Comparison of ENCODE assay signal across 8 cellular contexts in the genomic region with DNA sequence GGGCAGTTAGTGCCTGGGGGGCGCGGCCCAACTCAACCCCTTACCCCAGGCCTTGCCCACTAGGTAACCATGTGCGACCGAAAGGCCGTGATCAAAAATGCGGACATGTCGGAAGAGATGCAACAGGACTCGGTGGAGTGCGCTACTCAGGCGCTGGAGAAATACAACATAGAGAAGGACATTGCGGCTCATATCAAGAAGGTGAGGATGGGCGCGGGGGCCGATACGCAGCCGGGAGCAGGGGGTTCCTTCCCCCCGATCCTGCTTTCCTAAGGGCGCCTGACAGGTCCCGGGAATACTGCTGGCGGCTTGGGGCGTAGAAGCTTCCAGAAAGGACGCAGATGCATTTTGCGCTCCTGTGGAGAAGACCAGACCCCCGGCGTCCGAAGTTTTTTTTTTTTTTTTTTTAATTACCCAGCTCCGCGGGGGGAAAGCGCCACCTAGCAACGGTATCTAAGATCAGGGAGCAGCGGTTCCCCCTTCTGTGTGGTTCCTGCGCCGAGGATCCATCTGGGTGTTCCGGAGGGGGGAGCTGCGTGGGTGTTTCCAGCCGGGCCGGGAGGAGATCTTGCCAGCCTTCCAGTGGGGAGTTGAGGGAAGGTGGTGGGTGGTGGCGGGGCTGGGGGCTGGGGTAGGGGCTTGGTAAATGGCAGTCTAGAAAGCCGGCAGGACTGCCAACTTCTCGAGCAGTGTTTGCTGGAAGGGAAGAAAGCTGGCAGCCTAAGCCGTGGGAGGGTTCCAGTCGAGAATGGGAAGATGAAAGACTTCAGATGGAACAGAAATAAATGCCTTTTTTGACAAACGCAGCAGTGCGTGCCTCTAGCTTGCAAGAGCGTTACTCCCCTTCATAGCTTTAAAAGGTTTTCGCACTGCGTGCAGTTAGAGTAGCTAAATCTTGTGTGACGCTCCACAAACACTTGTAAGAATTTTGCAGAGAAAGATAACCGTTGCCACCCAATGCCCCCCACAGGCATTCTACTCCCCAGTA. TPM values are rescaled to one million over a fixed set of nuclear protein-coding genes. Genes with fewer than 3 reads are reported as not detected.
DNase-seq lines count a peak whose midpoint lies in the region; ATAC-seq and TF ChIP-seq lines count a peak whose summit lies in the region.

No MANE protein-coding gene starts in this region.

- H3K4me2 ChIP-seq in OCI-LY1 (ENCODE audit: low read length): peak overlapping the region; percentile 100

- no peak overlapping the region for H2AFZ ChIP-seq in OCI-LY1 (ENCODE audit: low read length)

- H3K4me3 ChIP-seq in OCI-LY1 (ENCODE audit: low read depth, low read length, poor library complexity, severe bottlenecking): peak overlapping the region; percentile 98

- H3K36me3 Mint-ChIP-seq in activated T-helper 2 cell treated with anti-CD3 and anti-CD28 coated beads, Interferon-gamma antibody, Interleukin-2, Interleukin-4, amounts not matched to agents 10 μg/mL and 5 μg/mL and 100 μg/mL, durations not matched to agents 14 hours and 24 hours and 36 hours (ENCODE audit: low read depth): peaks cover 37% of the 10 kb centered on the region
- peaks cover 44% of the 10 kb centered on the region for H3K36me3 Mint-ChIP-seq in nephron (ENCODE audit: low read depth)

- peaks cover 30% of the 10 kb centered on the region for H3K36me3 ChIP-seq in OCI-LY1 (ENCODE audit: insufficient read depth, low read length)

- no peaks in the 10 kb centered on the region for H3K27me3 Mint-ChIP-seq in activated T-helper 2 cell treated with anti-CD3 and anti-CD28 coated beads, Interferon-gamma antibody, Interleukin-2, Interleukin-4, amounts not matched to agents 10 μg/mL and 5 μg/mL and 100 μg/mL, durations not matched to agents 14 hours and 24 hours and 36 hours (ENCODE audit: low read depth)
- no peaks in the 10 kb centered on the region for H3K27me3 Mint-ChIP-seq in nephron (ENCODE audit: low read depth)
- no peaks in the 10 kb centered on the region for H3K27me3 Mint-ChIP-seq in stimulated activated naive CD8-positive, alpha-beta T cell treated with anti-CD3 and anti-CD28 coated beads, Interleukin-15, amount 100 ng/mL, for 72 hours

- H4K20me1 ChIP-seq in OCI-LY1 (ENCODE audit: insufficient read depth, low read length): no peaks in the 10 kb centered on the region

- H3F3A ChIP-seq in OCI-LY1 (ENCODE audit: insufficient read depth, low read length): peaks cover 4% of the 10 kb centered on the region

- no peaks in the 10 kb centered on the region for H3K27me3 ChIP-seq in OCI-LY1 (ENCODE audit: insufficient read depth, low read length)

- ATAC-seq in HG02970 (IDR thresholded peaks at IDR 0.05; ENCODE audit: low FRiP score, unreplicated experiment): peak; percentile 1
- ATAC-seq in stimulated activated naive CD8-positive, alpha-beta T cell treated with anti-CD3 and anti-CD28 coated beads, Interleukin-15, amount 100 ng/mL, for 72 hours: peak; percentile 53

- H3K4me1 ChIP-seq in OCI-LY1 (ENCODE audit: insufficient read depth, low read length, severe bottlenecking): peaks cover 23% of the 10 kb centered on the region

- peak overlapping the region; percentile 98 for H3K4me3 Mint-ChIP-seq in activated T-helper 2 cell treated with anti-CD3 and anti-CD28 coated beads, Interferon-gamma antibody, Interleukin-2, Interleukin-4, amounts not matched to agents 10 μg/mL and 5 μg/mL and 100 μg/mL, durations not matched to agents 14 hours and 24 hours and 36 hours (ENCODE audit: low read depth)
- peak overlapping the region; percentile 96 to 100 (median 97) for H3K4me3 Mint-ChIP-seq in nephron
- H3K4me3 Mint-ChIP-seq in stimulated activated naive CD8-positive, alpha-beta T cell treated with anti-CD3 and anti-CD28 coated beads, Interleukin-15, amount 100 ng/mL, for 72 hours: peak overlapping the region; percentile 87 to 91

- no peaks in the 10 kb centered on the region for H3K9me3 ChIP-seq in OCI-LY1 (ENCODE audit: low read length)

- H3K9me3 Mint-ChIP-seq in activated T-helper 2 cell treated with anti-CD3 and anti-CD28 coated beads, Interferon-gamma antibody, Interleukin-2, Interleukin-4, amounts not matched to agents 10 μg/mL and 5 μg/mL and 100 μg/mL, durations not matched to agents 14 hours and 24 hours and 36 hours: no peaks in the 10 kb centered on the region
- H3K9me3 Mint-ChIP-seq in nephron: no peaks in the 10 kb centered on the region
- no peaks in the 10 kb centered on the region for H3K9me3 Mint-ChIP-seq in stimulated activated naive CD8-positive, alpha-beta T cell treated with anti-CD3 and anti-CD28 coated beads, Interleukin-15, amount 100 ng/mL, for 72 hours

- H3K4me1 Mint-ChIP-seq in activated T-helper 2 cell treated with anti-CD3 and anti-CD28 coated beads, Interferon-gamma antibody, Interleukin-2, Interleukin-4, amounts not matched to agents 10 μg/mL and 5 μg/mL and 100 μg/mL, durations not matched to agents 14 hours and 24 hours and 36 hours (ENCODE audit: low read depth): peaks cover 31% of the 10 kb centered on the region
- peaks cover 29% of the 10 kb centered on the region for H3K4me1 Mint-ChIP-seq in nephron
- H3K4me1 Mint-ChIP-seq in stimulated activated naive CD8-positive, alpha-beta T cell treated with anti-CD3 and anti-CD28 coated beads, Interleukin-15, amount 100 ng/mL, for 72 hours: peaks cover 31% of the 10 kb centered on the region

- H3K27ac ChIP-seq in OCI-LY1 (ENCODE audit: low read depth, low read length, poor library complexity, severe bottlenecking): peak overlapping the region; percentile 81

- peak overlapping the region; percentile 87 for H3K27ac Mint-ChIP-seq in activated T-helper 2 cell treated with anti-CD3 and anti-CD28 coated beads, Interferon-gamma antibody, Interleukin-2, Interleukin-4, amounts not matched to agents 10 μg/mL and 5 μg/mL and 100 μg/mL, durations not matched to agents 14 hours and 24 hours and 36 hours
- H3K27ac Mint-ChIP-seq in nephron: peak overlapping the region; percentile 89 to 97 (median 92)
- H3K27ac Mint-ChIP-seq in stimulated activated naive CD8-positive, alpha-beta T cell treated with anti-CD3 and anti-CD28 coated beads, Interleukin-15, amount 100 ng/mL, for 72 hours: peak overlapping the region; percentile 92 to 95

- peak overlapping the region; percentile 92 for H3K9ac ChIP-seq in OCI-LY1 (ENCODE audit: low read length)

- DNase-seq in NCI-H2081 (lab: John Stamatoyannopoulos, UW) (peak; percentile 17 to 67), NCI-H2081 treated with DMSO at 0.1 percent for 48 hours (lab: John Stamatoyannopoulos, UW) (no peak), fibroblast of peridontal ligament (ENCODE audit: extremely low read depth) (peak; percentile 31)
- DNase-seq in activated T-helper 2 cell treated with anti-CD3 and anti-CD28 coated beads, Interferon-gamma antibody, Interleukin-2, Interleukin-4, amounts not matched to agents 10 μg/mL and 5 μg/mL and 100 μg/mL, durations not matched to agents 14 hours and 24 hours and 36 hours (ENCODE audit: low spot score): peak; percentile 18
- DNase-seq in stimulated activated naive CD8-positive, alpha-beta T cell treated with anti-CD3 and anti-CD28 coated beads, Interleukin-15, amount 100 ng/mL, for 72 hours: peak in 1 of 2 donors; percentile 36

- intact Hi-C loops in activated T-helper 2 cell treated with anti-CD3 and anti-CD28 coated beads, Interferon-gamma antibody, Interleukin-2, Interleukin-4, amounts not matched to agents 10 μg/mL and 5 μg/mL and 100 μg/mL, durations not matched to agents 14 hours and 24 hours and 36 hours (cut with micrococcal nuclease): loop anchor here (1.0 to 5.0 kb wide), 3 partner anchors 27 to 49 kb away; a partner anchor contains a TSS

- H3K9me2 ChIP-seq in OCI-LY1 (ENCODE audit: low read depth, low read length): no peaks in the 10 kb centered on the region

- H3K79me2 ChIP-seq in OCI-LY1 (ENCODE audit: insufficient read depth, low read length): peaks cover 19% of the 10 kb centered on the region

- TF ChIP-seq CTCF in OCI-LY1 (IDR thresholded peaks at IDR 0.05; ENCODE audit: low read length): peak; percentile 45
- no peak for TF ChIP-seq CTCF in nephron (IDR thresholded peaks at IDR 0.05; ENCODE audit: unreplicated experiment in 3 of 3)

RNA-seq across cellular contexts. Expression of a gene that starts 0.7 kb away (rescaled TPM):
- total RNA-seq in activated T-helper 2 cell treated with anti-CD3 and anti-CD28 coated beads, Interferon-gamma antibody, Interleukin-2, Interleukin-4, amounts not matched to agents 10 μg/mL and 5 μg/mL and 100 μg/mL, durations not matched to agents 14 hours and 24 hours and 36 hours: 323 and 329 TPM in 2 replicates

RNA-seq across cellular contexts. Expression of a gene that starts 27.1 kb away (rescaled TPM):
- total RNA-seq in activated T-helper 2 cell treated with anti-CD3 and anti-CD28 coated beads, Interferon-gamma antibody, Interleukin-2, Interleukin-4, amounts not matched to agents 10 μg/mL and 5 μg/mL and 100 μg/mL, durations not matched to agents 14 hours and 24 hours and 36 hours: 248 and 251 TPM in 2 replicates

RNA-seq across cellular contexts. Expression of a gene that starts 32.3 kb away (rescaled TPM):
- total RNA-seq in activated T-helper 2 cell treated with anti-CD3 and anti-CD28 coated beads, Interferon-gamma antibody, Interleukin-2, Interleukin-4, amounts not matched to agents 10 μg/mL and 5 μg/mL and 100 μg/mL, durations not matched to agents 14 hours and 24 hours and 36 hours: 29.3 and 29.9 TPM in 2 replicates

RNA-seq across cellular contexts. Expression of a gene that starts 37.5 kb away (rescaled TPM):
- 177 and 200 TPM in 2 replicates for total RNA-seq in activated T-helper 2 cell treated with anti-CD3 and anti-CD28 coated beads, Interferon-gamma antibody, Interleukin-2, Interleukin-4, amounts not matched to agents 10 μg/mL and 5 μg/mL and 100 μg/mL, durations not matched to agents 14 hours and 24 hours and 36 hours

RNA-seq across cellular contexts. Expression of a gene that starts 50.4 kb away (rescaled TPM):
- 30.4 and 38.0 TPM in 2 replicates for total RNA-seq in activated T-helper 2 cell treated with anti-CD3 and anti-CD28 coated beads, Interferon-gamma antibody, Interleukin-2, Interleukin-4, amounts not matched to agents 10 μg/mL and 5 μg/mL and 100 μg/mL, durations not matched to agents 14 hours and 24 hours and 36 hours
